ENCODE assay signal across 13 cellular contexts in genomic region chr12:13164859-13165577, GRCh38. TPM values are rescaled to one million over a fixed set of nuclear protein-coding genes. Genes with fewer than 3 reads are reported as not detected.
A peak's percentile ranks its signal among the peaks of the same experiment; 100 is the strongest.
DNase-seq lines count a peak whose midpoint lies in the region; ATAC-seq and TF ChIP-seq lines count a peak whose summit lies in the region.
"Had no signal": no experiment of that assay in that cellular context is flagged by ENCODE, and none has a peak within 500 bp of the region (broad histone marks: within the 10 kb centered on the region; RNA-seq: fewer than 3 reads in every experiment).

No MANE protein-coding gene starts in this region.

- H2BK5ac ChIP-seq in mesendoderm (ENCODE audit: low read length), result no peak overlapping the region

- H2BK15ac ChIP-seq in mesendoderm (replicated peaks; ENCODE audit: low read depth), result no peak overlapping the region

- no peak overlapping the region for H3K18ac ChIP-seq in mesendoderm (ENCODE audit: low read length)

- H3K79me1 ChIP-seq in mesendoderm (ENCODE audit: low read length), result no peaks in the 10 kb centered on the region

- ATAC-seq in CD4-positive, alpha-beta T cell (ENCODE audit: poor library complexity), result no peak
- ATAC-seq in naive thymus-derived CD8-positive, alpha-beta T cell, result no peak
- ATAC-seq in HG02884 (IDR thresholded peaks at IDR 0.05; ENCODE audit: unreplicated experiment) (no peak), HG02798 (IDR thresholded peaks at IDR 0.05; ENCODE audit: poor library complexity, unreplicated experiment) (no peak), GM21737 (IDR thresholded peaks at IDR 0.05; ENCODE audit: unreplicated experiment) (no peak)

- no peaks in the 10 kb centered on the region for H3K9me3 ChIP-seq in CD4-positive, alpha-beta T cell (ENCODE audit: control insufficient read depth, low read length)
- H3K9me3 ChIP-seq in HEK293 (ENCODE audit: control insufficient read depth, insufficient read depth, low read depth, low read length), result no peaks in the 10 kb centered on the region
- H3K9me3 ChIP-seq: Caco-2, esophagus muscularis mucosa had no signal

- no peaks in the 10 kb centered on the region for H3K9me3 Mint-ChIP-seq in CD4-positive, alpha-beta T cell
- no peaks in the 10 kb centered on the region for H3K9me3 Mint-ChIP-seq in MCF 10A (ENCODE audit: unreplicated experiment)
- no peaks in the 10 kb centered on the region for H3K9me3 Mint-ChIP-seq in naive thymus-derived CD8-positive, alpha-beta T cell

- no TSS peak for BruUV-seq in MCF 10A (replicated peaks; lab: Mats Ljungman, UMichigan)

- POLR2A ChIA-PET in CD4-positive, alpha-beta T cell (lab: Charles Lee), result interaction anchor here (0.7 to 1.1 kb wide), 4 partner anchors 14 to 356 kb away, joined by 3 to 4 read pairs (median 3); no protein-coding TSS in a partner anchor
- POLR2A ChIA-PET in HEK293 (lab: Yijun Ruan, JAX) (interaction anchor here (0.9 to 1.2 kb wide), 2 partner anchors 25 to 274 kb away, joined by 3 read pairs; partner anchors contain the start of gene GPRC5A), MCF 10A (lab: Yijun Ruan, JAX) (interaction anchor here (0.6 to 4.4 kb wide), 14 partner anchors 9 to 719 kb away, joined by 3 to 71 read pairs (median 5); partner anchors contain the start of genes EMP1 and GSG1)
- POLR2A ChIA-PET in naive thymus-derived CD8-positive, alpha-beta T cell (lab: Charles Lee), result interaction anchor here (2.3 kb wide), 1 partner anchor 63 kb away, joined by 9 read pairs; no protein-coding TSS in a partner anchor

- CTCF ChIA-PET in CD4-positive, alpha-beta T cell (lab: Charles Lee), result interaction anchor here (0.6 to 1.2 kb wide), 3 partner anchors 47 to 594 kb away, joined by 3 to 6 read pairs (median 3); no protein-coding TSS in a partner anchor
- CTCF ChIA-PET in HEK293 (lab: Yijun Ruan, JAX) (no interaction called here), MCF 10A (lab: Yijun Ruan, JAX) (interaction anchor here (0.6 to 2.7 kb wide), 8 partner anchors 16 to 68 kb away, joined by 3 to 17 read pairs (median 3); partner anchors contain the start of gene GSG1)

- H3K4me3 ChIP-seq in HEK293 (ENCODE audit: low read depth, low read length) (no peak overlapping the region), mesendoderm (ENCODE audit: low read length) (no peak overlapping the region)
- H3K4me3 ChIP-seq: esophagus muscularis mucosa, stomach had no signal

- peak overlapping the region; percentile 18 for H3K4me3 Mint-ChIP-seq in CD4-positive, alpha-beta T cell
- H3K4me3 Mint-ChIP-seq in MCF 10A (ENCODE audit: unreplicated experiment), result no peak overlapping the region
- peak overlapping the region in 8 of 10 donors; percentile 5 to 64 (median 30) for H3K4me3 Mint-ChIP-seq in naive thymus-derived CD8-positive, alpha-beta T cell

- no peak overlapping the region for H3K4me2 ChIP-seq in mesendoderm (ENCODE audit: low read length)

- intact Hi-C loops in CD4-positive, alpha-beta T cell (cut with DNase I, micrococcal nuclease), result no loop called here
- intact Hi-C loops in MCF 10A (cut with micrococcal nuclease), result no loop called here

- H3K4me1 ChIP-seq in HEK293 (ENCODE audit: control insufficient read depth, insufficient read depth, low read length) (no peaks in the 10 kb centered on the region), mesendoderm (ENCODE audit: control insufficient read depth, low read depth, low read length) (no peaks in the 10 kb centered on the region)

- H3K36me3 ChIP-seq in HEK293 (ENCODE audit: control insufficient read depth in 2 of 2, insufficient read depth in 1 of 2, low read length in 2 of 2) (no peaks in the 10 kb centered on the region), mesendoderm (ENCODE audit: control insufficient read depth, insufficient read depth, low read length) (no peaks in the 10 kb centered on the region)
- H3K36me3 ChIP-seq: esophagus muscularis mucosa, stomach, WERI-Rb-1 had no signal

- no peaks in the 10 kb centered on the region for H3K79me2 ChIP-seq in mesendoderm (ENCODE audit: control insufficient read depth, insufficient read depth, low read length)

- no peak overlapping the region for H3K9ac ChIP-seq in mesendoderm (ENCODE audit: low read length)

- no peak overlapping the region for H2BK120ac ChIP-seq in mesendoderm (ENCODE audit: low read depth, low read length)

- no CpG with 5 or more reads among the region's 5 CpGs for WGBS in mesendoderm (ENCODE audit: extremely low coverage, insufficient coverage, low lambda C conversion rate)

- no peaks in the 10 kb centered on the region for H3K27me3 ChIP-seq in CD4-positive, alpha-beta T cell (ENCODE audit: control insufficient read depth, insufficient read depth, low read length)
- H3K27me3 ChIP-seq in mesendoderm (ENCODE audit: insufficient read depth, low read length, poor library complexity), result no peaks in the 10 kb centered on the region
- H3K27me3 ChIP-seq: esophagus muscularis mucosa, stomach had no signal

- H3K4ac ChIP-seq in mesendoderm (ENCODE audit: low read depth, low read length), result no peak overlapping the region

- no peak overlapping the region for H3K23ac ChIP-seq in mesendoderm (ENCODE audit: low read length)

- DNase-seq in CD4-positive, alpha-beta T cell, result no peak
- DNase-seq in MCF 10A (ENCODE audit: unreplicated experiment) (peak; percentile 12), mesendoderm (no peak)
- DNase-seq in naive thymus-derived CD8-positive, alpha-beta T cell, result no peak
- DNase-seq: Caco-2, SIG-M5, WERI-Rb-1 had no signal

- no peaks in the 10 kb centered on the region for H3K27me3 Mint-ChIP-seq in CD4-positive, alpha-beta T cell
- H3K27me3 Mint-ChIP-seq in MCF 10A (ENCODE audit: insufficient read depth, unreplicated experiment), result no peaks in the 10 kb centered on the region
- H3K27me3 Mint-ChIP-seq in naive thymus-derived CD8-positive, alpha-beta T cell, result no peaks in the 10 kb centered on the region

- no peak overlapping the region for H2AK5ac ChIP-seq in mesendoderm (ENCODE audit: low read length)

- H4K8ac ChIP-seq in mesendoderm (ENCODE audit: low read depth, low read length), result no peak overlapping the region

- peak overlapping the region; percentile 83 for H3K27ac Mint-ChIP-seq in CD4-positive, alpha-beta T cell
- peak overlapping the region; percentile 60 for H3K27ac Mint-ChIP-seq in MCF 10A (ENCODE audit: low read depth, unreplicated experiment)
- peak overlapping the region in 7 of 10 donors; percentile 22 to 88 (median 81) for H3K27ac Mint-ChIP-seq in naive thymus-derived CD8-positive, alpha-beta T cell

- H4K5ac ChIP-seq in mesendoderm (ENCODE audit: low read length), result no peak overlapping the region

- no peak for TF ChIP-seq CTCF in CD4-positive, alpha-beta T cell (IDR thresholded peaks at IDR 0.05)
- TF ChIP-seq CTCF in HEK293 (tag by site-specific recombination; IDR thresholded peaks at IDR 0.05), result no peak
- TF ChIP-seq CTCF in MCF 10A (IDR thresholded peaks at IDR 0.05; ENCODE audit: unreplicated experiment), result no peak

- H3K56ac ChIP-seq in mesendoderm (ENCODE audit: low read length), result no peak overlapping the region

- peaks cover 26% of the 10 kb centered on the region for H3K4me1 Mint-ChIP-seq in CD4-positive, alpha-beta T cell (ENCODE audit: low read depth)
- peaks cover 21% of the 10 kb centered on the region for H3K4me1 Mint-ChIP-seq in MCF 10A (ENCODE audit: insufficient read depth, unreplicated experiment)
- H3K4me1 Mint-ChIP-seq in naive thymus-derived CD8-positive, alpha-beta T cell, result peaks cover 6 to 28% (median 26%) of the 10 kb centered on the region in 4 donors

- no peak overlapping the region for H3K27ac ChIP-seq in CD4-positive, alpha-beta T cell (ENCODE audit: low read depth, low read length)
- H3K27ac ChIP-seq in HEK293 (ENCODE audit: extremely low read depth, low read depth, low read length), result no peak overlapping the region
- H3K27ac ChIP-seq in mesendoderm (ENCODE audit: low read depth, low read length), result no peak overlapping the region
- H3K27ac ChIP-seq: esophagus muscularis mucosa, WERI-Rb-1 had no signal

- no peaks in the 10 kb centered on the region for H3K36me3 Mint-ChIP-seq in CD4-positive, alpha-beta T cell (ENCODE audit: low read depth)
- no peaks in the 10 kb centered on the region for H3K36me3 Mint-ChIP-seq in MCF 10A (ENCODE audit: insufficient read depth, unreplicated experiment)
- no peaks in the 10 kb centered on the region for H3K36me3 Mint-ChIP-seq in naive thymus-derived CD8-positive, alpha-beta T cell

TF ChIP-seq in HEK293, 187 proteins besides CTCF, POLR2A, EP300 and RAD21:
- peak; percentile 25; the same call in 1 of the 2 replicates for TF ChIP-seq ZNF335 (tag by site-specific recombination; conservative IDR thresholded peaks at IDR 0.05)
- no peak for TF ChIP-seq ZNF19 (tag by site-specific recombination; IDR thresholded peaks at IDR 0.05; ENCODE audit: low read depth)
TF ChIP-seq in HEK293: peak in this region for 1.

RNA-seq across cellular contexts. Expression of gene EMP1, which starts 31.5 kb away (rescaled TPM):
- total RNA-seq in CD4-positive, alpha-beta T cell, result 1 to 10 TPM; 9.0 to 9.1 TPM
- total RNA-seq in MCF 10A (2022), result 193 and 230 TPM in 2 replicates
- total RNA-seq in naive thymus-derived CD8-positive, alpha-beta T cell, result 1 to 10 TPM; 2.2 to 2.9 TPM
- polyA plus RNA-seq in naive thymus-derived CD8-positive, alpha-beta T cell, result under 1 TPM in 2 of 3 donors, not detected in 1; 0.14 to 0.23 TPM
- 0.45 TPM for polyA plus RNA-seq in mesendoderm (2013, experiment 1 of 2)
- 0.13 TPM for polyA plus RNA-seq in mesendoderm (2013, experiment 2 of 2)

Comparison
In these comparisons a context has a peak if more than half of its experiments do, and no peak if none do; other contexts are left out.
1. RNA of gene EMP1, which starts 31.5 kb away (total RNA-seq): 193 to 230 TPM in MCF 10A; 9.0 to 9.1 TPM in CD4-positive, alpha-beta T cell and 2.2 to 2.9 TPM in naive thymus-derived CD8-positive, alpha-beta T cell; every median in the first group is over 10 times any median in the second.
2. Peak in every context shown above with its lines, with median percentiles within 50 percentile points of each other: H3K27ac Mint-ChIP-seq.